Comparison of ENCODE assay signal across 24 cellular contexts in genomic region chrX:127058220-127058619, GRCh38.
DNase-seq lines count a peak whose midpoint lies in the region; ATAC-seq and TF ChIP-seq lines count a peak whose summit lies in the region.
"Had no signal": no experiment of that assay in that cellular context is flagged by ENCODE, and none has a peak within 500 bp of the region (broad histone marks: within the 10 kb centered on the region; RNA-seq: fewer than 3 reads in every experiment).

No MANE protein-coding gene starts in this region.

- no peaks in the 10 kb centered on the region for H3K4me1 ChIP-seq in heart right ventricle
- H3K4me1 ChIP-seq: A549; BE2C; BLaER1 treated with 17β-estradiol and CSF1 and Interleukin-3, amounts not matched to agents 10 nM and 100 nM had no signal

- no peaks in the 10 kb centered on the region for H3K36me3 Mint-ChIP-seq in T-cell
- H3K36me3 Mint-ChIP-seq: CD14-positive monocyte; CD8-positive, alpha-beta memory T cell had no signal

- H3K27me3 Mint-ChIP-seq in T-cell: peaks cover 0 to 6% of the 10 kb centered on the region in 2 donors
- H3K27me3 Mint-ChIP-seq: CD4-positive, alpha-beta T cell; CD8-positive, alpha-beta memory T cell had no signal

- intact Hi-C loops in Right ventricle myocardium superior (cut with DNase I) (no loop called here), cardiac septum (cut with DNase I) (no loop called here), heart right ventricle (cut with DNase I) (no loop called here), left ventricle myocardium superior (cut with micrococcal nuclease) (no loop called here)

- no peaks in the 10 kb centered on the region for H3K36me3 ChIP-seq in heart right ventricle
- H3K36me3 ChIP-seq: BE2C; BLaER1 treated with 17β-estradiol and CSF1 and Interleukin-3, amounts not matched to agents 10 nM and 100 nM had no signal

- peak overlapping the region in 7 of 10 donors; percentile 41 to 77 (median 58) for H3K27ac ChIP-seq in heart right ventricle
- H3K27ac ChIP-seq: A549; BLaER1 treated with 17β-estradiol and CSF1 and Interleukin-3, amounts not matched to agents 10 nM and 100 nM had no signal

- POLR2A ChIA-PET in T-cell (lab: Charles Lee): no interaction called here

- H3K9me3 Mint-ChIP-seq in T-cell: peaks cover 0 to 8% (median 6%) of the 10 kb centered on the region in 3 donors
- H3K9me3 Mint-ChIP-seq: CD4-positive, alpha-beta T cell had no signal

- H3K4me3 ChIP-seq in heart right ventricle: no peak overlapping the region
- H3K4me3 ChIP-seq: A549; BLaER1 treated with 17β-estradiol and CSF1 and Interleukin-3, amounts not matched to agents 10 nM and 100 nM; GM12878; GM23338 had no signal

- no peak overlapping the region for H3K4me3 Mint-ChIP-seq in T-cell
- H3K4me3 Mint-ChIP-seq: CD14-positive monocyte; CD4-positive, alpha-beta T cell; CD8-positive, alpha-beta memory T cell; GM23338; H9 had no signal

- TF ChIP-seq CTCF in heart right ventricle (IDR thresholded peaks at IDR 0.05): no peak

- no peaks in the 10 kb centered on the region for H3K4me1 Mint-ChIP-seq in T-cell
- H3K4me1 Mint-ChIP-seq: CD14-positive monocyte; CD8-positive, alpha-beta memory T cell; GM23338; H9 had no signal

- WGBS in heart right ventricle, 2 donors: 43 to 44% methylated on average over 2 of the region's 2 CpGs

- no peaks in the 10 kb centered on the region for H3K9me3 ChIP-seq in heart right ventricle
- H3K9me3 ChIP-seq: A549; BE2C; BLaER1 treated with 17β-estradiol and CSF1 and Interleukin-3, amounts not matched to agents 10 nM and 100 nM had no signal

- DNase-seq in Right ventricle myocardium superior (no peak), cardiac septum (ENCODE audit: low spot score) (no peak), heart right ventricle (peak in 1 of 2 donors; percentile 11), left ventricle myocardium superior (no peak), nucleus accumbens (lab: John Stamatoyannopoulos, UW) (no peak), T-cell (no peak), NCI-H2107 treated with DMSO at 0.1 percent for 48 hours (lab: John Stamatoyannopoulos, UW; ENCODE audit: unreplicated experiment) (no peak)
- DNase-seq: 8988T; ACHN; AML-193; BE2C; CD4-positive, alpha-beta T cell; CD8-positive, alpha-beta memory T cell; DMS 273 treated with DMSO at 0.1 percent for 48 hours; DMS79; EL; GDM1; H9 had no signal

- peak; percentile 85 for ATAC-seq in Right ventricle myocardium superior (ENCODE audit: poor library complexity)
- ATAC-seq in heart right ventricle: peak in 7 of 8 donors; percentile 43 to 91 (median 82)
- peak; percentile 90 for ATAC-seq in left ventricle myocardium superior
- ATAC-seq in T-cell (replicated peaks in 1 of 4): no peak
- ATAC-seq: A549, GM12878, GM23338, HCT116 had no signal

- CTCF ChIA-PET in T-cell (lab: Charles Lee): no interaction called here

- H3K27me3 ChIP-seq in heart right ventricle: no peaks in the 10 kb centered on the region
- H3K27me3 ChIP-seq: BE2C had no signal

- no peak overlapping the region for H3K27ac Mint-ChIP-seq in T-cell
- H3K27ac Mint-ChIP-seq: CD14-positive monocyte; CD4-positive, alpha-beta T cell; CD8-positive, alpha-beta memory T cell; GM23338 had no signal

Comparison
In these comparisons a context has a peak if more than half of its experiments do, and no peak if none do; other contexts are left out.
1. ATAC-seq: peak in Right ventricle myocardium superior (single experiment), heart right ventricle (7 of 8) and left ventricle myocardium superior (single experiment); none in T-cell (0 of 4).